In genomic region chr6:20946037-20946436, GRCh38 we compare ENCODE assay signal across 9 cellular contexts.
DNase-seq lines count a peak whose midpoint lies in the region; ATAC-seq and TF ChIP-seq lines count a peak whose summit lies in the region.
"Had no signal": no experiment of that assay in that cellular context is flagged by ENCODE, and none has a peak within 500 bp of the region (broad histone marks: within the 10 kb centered on the region; RNA-seq: fewer than 3 reads in every experiment).

No MANE protein-coding gene starts in this region.

- in situ Hi-C loops in SK-MEL-5 (cut with HindIII; ENCODE audit: low pct_unique_long_range_greater_than_20kb, low sequenced_read_pairs) (no loop called here), gastrocnemius medialis (cut with MboI; ENCODE audit: low sequenced_read_pairs in 4 of 4) (no loop called here)

- no peaks in the 10 kb centered on the region for H3K4me1 ChIP-seq in gastrocnemius medialis
- H3K4me1 ChIP-seq: A549 had no signal

- H3K4me3 ChIP-seq in gastrocnemius medialis: no peak overlapping the region
- H3K4me3 ChIP-seq: A549 had no signal

- no peak overlapping the region for H3K27ac ChIP-seq in gastrocnemius medialis
- H3K27ac ChIP-seq: A549 had no signal

- peak; percentile 67 for ATAC-seq in HG02840 (IDR thresholded peaks at IDR 0.05; ENCODE audit: low FRiP score, unreplicated experiment)
- no peak for ATAC-seq in gastrocnemius medialis
- ATAC-seq: A549 had no signal

- no peaks in the 10 kb centered on the region for H3K36me3 ChIP-seq in gastrocnemius medialis

- DNase-seq in NCI-H524 (lab: John Stamatoyannopoulos, UW): peak; percentile 2 to 38
- no peak for DNase-seq in NCI-H524 treated with DMSO at 0.1 percent for 48 hours (lab: John Stamatoyannopoulos, UW)
- DNase-seq in SK-MEL-5 (ENCODE audit: low read depth, low spot score): peak; percentile 99
- peak; percentile 77 for DNase-seq in renal cortical epithelial cell (ENCODE audit: low read depth)
- DNase-seq in gastrocnemius medialis: no peak
- no peak for DNase-seq in hypothalamus (lab: John Stamatoyannopoulos, UW)
- DNase-seq in NCI-H2227 treated with DMSO at 0.1 percent for 48 hours (lab: John Stamatoyannopoulos, UW): no peak

- no peak for TF ChIP-seq CTCF in gastrocnemius medialis (IDR thresholded peaks at IDR 0.05 in 4 of 5, conservative IDR thresholded peaks at IDR 0.05 in 1 of 5)

- no peaks in the 10 kb centered on the region for H3K9me3 ChIP-seq in gastrocnemius medialis
- H3K9me3 ChIP-seq: A549 had no signal

- no peaks in the 10 kb centered on the region for H3K27me3 ChIP-seq in gastrocnemius medialis

- intact Hi-C loops in gastrocnemius medialis (cut with DNase I; ENCODE audit: low total_unique reads): no loop called here

- TF ChIP-seq POLR2A in gastrocnemius medialis (IDR thresholded peaks at IDR 0.05): no peak

Comparison
In these comparisons a context has a peak if more than half of its experiments do, and no peak if none do; other contexts are left out.
1. DNase-seq: peak in NCI-H524 (2 of 2), SK-MEL-5 (single experiment) and renal cortical epithelial cell (single experiment); none in NCI-H524 treated with DMSO at 0.1 percent for 48 hours (single experiment), gastrocnemius medialis (0 of 2), hypothalamus (0 of 51) and NCI-H2227 treated with DMSO at 0.1 percent for 48 hours (single experiment).